Comparison of ENCODE assay signal across 1 cellular context in the genomic region with DNA sequence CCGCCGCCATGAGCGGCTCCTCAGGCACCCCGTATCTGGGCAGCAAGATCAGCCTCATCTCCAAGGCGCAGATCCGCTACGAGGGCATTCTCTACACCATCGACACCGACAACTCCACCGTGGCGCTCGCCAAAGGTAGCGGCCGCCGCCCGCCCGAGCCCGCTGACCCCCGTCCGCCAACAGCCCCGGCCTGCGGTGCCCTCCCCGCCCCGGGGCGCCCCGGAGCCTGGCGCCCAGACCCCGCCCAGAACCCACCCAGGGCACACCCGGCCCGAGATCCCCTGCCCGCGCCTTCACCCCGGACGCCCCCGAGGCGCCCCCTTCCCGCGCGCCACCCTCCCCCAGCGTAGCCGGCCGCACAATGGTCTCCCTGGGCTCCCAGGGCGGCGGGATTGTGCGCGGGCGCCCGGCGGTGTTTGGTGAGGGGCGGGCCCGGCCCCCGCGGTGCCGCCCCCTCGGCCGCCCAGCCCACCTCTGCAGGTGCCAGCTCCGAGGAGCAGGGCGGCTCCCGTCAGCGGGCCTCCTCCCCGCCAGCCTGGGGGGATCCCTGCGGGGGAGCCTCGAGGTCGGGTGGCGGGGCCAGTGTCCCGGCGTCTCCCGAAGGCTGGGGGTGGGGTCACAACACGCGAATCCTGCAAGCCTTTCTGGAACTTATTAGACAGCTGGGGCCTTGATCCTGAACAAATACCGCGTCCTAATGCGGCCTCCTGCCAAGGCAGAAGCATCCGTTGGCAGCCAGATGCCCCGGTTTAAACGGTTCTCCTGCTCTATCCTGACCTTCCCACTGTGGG.
TF ChIP-seq lines count a peak whose summit lies in the region.

No MANE protein-coding gene starts in this region.

TF ChIP-seq in HEK293, 187 proteins besides CTCF, POLR2A, EP300 and RAD21 (continued from another document):
- TF ChIP-seq, protein P1, sequence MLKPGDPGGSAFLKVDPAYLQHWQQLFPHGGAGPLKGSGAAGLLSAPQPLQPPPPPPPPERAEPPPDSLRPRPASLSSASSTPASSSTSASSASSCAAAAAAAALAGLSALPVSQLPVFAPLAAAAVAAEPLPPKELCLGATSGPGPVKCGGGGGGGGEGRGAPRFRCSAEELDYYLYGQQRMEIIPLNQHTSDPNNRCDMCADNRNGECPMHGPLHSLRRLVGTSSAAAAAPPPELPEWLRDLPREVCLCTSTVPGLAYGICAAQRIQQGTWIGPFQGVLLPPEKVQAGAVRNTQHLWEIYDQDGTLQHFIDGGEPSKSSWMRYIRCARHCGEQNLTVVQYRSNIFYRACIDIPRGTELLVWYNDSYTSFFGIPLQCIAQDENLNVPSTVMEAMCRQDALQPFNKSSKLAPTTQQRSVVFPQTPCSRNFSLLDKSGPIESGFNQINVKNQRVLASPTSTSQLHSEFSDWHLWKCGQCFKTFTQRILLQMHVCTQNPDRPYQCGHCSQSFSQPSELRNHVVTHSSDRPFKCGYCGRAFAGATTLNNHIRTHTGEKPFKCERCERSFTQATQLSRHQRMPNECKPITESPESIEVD (tag by site-specific recombination; IDR thresholded peaks at IDR 0.05) = no peak
- TF ChIP-seq ZFP69B (tag by site-specific recombination; IDR thresholded peaks at IDR 0.05) = no peak
- TF ChIP-seq KLF1 (tag by site-specific recombination; IDR thresholded peaks at IDR 0.05) = peak; percentile 80
- TF ChIP-seq, protein P2, sequence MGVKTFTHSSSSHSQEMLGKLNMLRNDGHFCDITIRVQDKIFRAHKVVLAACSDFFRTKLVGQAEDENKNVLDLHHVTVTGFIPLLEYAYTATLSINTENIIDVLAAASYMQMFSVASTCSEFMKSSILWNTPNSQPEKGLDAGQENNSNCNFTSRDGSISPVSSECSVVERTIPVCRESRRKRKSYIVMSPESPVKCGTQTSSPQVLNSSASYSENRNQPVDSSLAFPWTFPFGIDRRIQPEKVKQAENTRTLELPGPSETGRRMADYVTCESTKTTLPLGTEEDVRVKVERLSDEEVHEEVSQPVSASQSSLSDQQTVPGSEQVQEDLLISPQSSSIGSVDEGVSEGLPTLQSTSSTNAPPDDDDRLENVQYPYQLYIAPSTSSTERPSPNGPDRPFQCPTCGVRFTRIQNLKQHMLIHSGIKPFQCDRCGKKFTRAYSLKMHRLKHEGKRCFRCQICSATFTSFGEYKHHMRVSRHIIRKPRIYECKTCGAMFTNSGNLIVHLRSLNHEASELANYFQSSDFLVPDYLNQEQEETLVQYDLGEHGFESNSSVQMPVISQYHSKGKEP (tag by site-specific recombination; IDR thresholded peaks at IDR 0.05) = no peak
- TF ChIP-seq SP3 (tag by site-specific recombination; IDR thresholded peaks at IDR 0.05) = peak; percentile 65
- TF ChIP-seq ZNF629 (tag by site-specific recombination; IDR thresholded peaks at IDR 0.05) = no peak
- TF ChIP-seq ZNF837 (tag by site-specific recombination; IDR thresholded peaks at IDR 0.05) = no peak
- TF ChIP-seq, protein P3, sequence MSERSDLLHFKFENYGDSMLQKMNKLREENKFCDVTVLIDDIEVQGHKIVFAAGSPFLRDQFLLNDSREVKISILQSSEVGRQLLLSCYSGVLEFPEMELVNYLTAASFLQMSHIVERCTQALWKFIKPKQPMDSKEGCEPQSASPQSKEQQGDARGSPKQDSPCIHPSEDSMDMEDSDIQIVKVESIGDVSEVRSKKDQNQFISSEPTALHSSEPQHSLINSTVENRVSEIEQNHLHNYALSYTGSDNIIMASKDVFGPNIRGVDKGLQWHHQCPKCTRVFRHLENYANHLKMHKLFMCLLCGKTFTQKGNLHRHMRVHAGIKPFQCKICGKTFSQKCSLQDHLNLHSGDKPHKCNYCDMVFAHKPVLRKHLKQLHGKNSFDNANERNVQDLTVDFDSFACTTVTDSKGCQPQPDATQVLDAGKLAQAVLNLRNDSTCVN (tag by site-specific recombination; optimal IDR thresholded peaks at IDR 0.05) = peak; percentile 44
- TF ChIP-seq ZNF416 (tag by site-specific recombination; IDR thresholded peaks at IDR 0.05) = no peak
- no peak for TF ChIP-seq ZNF610 (tag by site-specific recombination; IDR thresholded peaks at IDR 0.05; ENCODE audit: borderline replicate concordance)
- peak; percentile 82 for TF ChIP-seq KLF9 (tag by site-specific recombination; IDR thresholded peaks at IDR 0.05; ENCODE audit: low read depth)
- TF ChIP-seq ZSCAN16 (tag by site-specific recombination; IDR thresholded peaks at IDR 0.05) = no peak
- no peak for TF ChIP-seq PRDM1 (tag by site-specific recombination; IDR thresholded peaks at IDR 0.05)
- peak; percentile 80 for TF ChIP-seq ZBTB8A (tag by site-specific recombination; IDR thresholded peaks at IDR 0.05)
- peak; percentile 72 for TF ChIP-seq ZNF335 (tag by site-specific recombination; conservative IDR thresholded peaks at IDR 0.05)
- TF ChIP-seq KLF10 (tag by site-specific recombination; IDR thresholded peaks at IDR 0.05) = peak; percentile 84
- peak; percentile 67; the same call in 1 of the 2 replicates for TF ChIP-seq ZNF423 (tag by site-specific recombination; IDR thresholded peaks at IDR 0.05)
- TF ChIP-seq ZNF341 (tag by site-specific recombination; IDR thresholded peaks at IDR 0.05; ENCODE audit: low read depth) = peak; percentile 95
